ENCODE assay signal across 8 cellular contexts in the genomic region with DNA sequence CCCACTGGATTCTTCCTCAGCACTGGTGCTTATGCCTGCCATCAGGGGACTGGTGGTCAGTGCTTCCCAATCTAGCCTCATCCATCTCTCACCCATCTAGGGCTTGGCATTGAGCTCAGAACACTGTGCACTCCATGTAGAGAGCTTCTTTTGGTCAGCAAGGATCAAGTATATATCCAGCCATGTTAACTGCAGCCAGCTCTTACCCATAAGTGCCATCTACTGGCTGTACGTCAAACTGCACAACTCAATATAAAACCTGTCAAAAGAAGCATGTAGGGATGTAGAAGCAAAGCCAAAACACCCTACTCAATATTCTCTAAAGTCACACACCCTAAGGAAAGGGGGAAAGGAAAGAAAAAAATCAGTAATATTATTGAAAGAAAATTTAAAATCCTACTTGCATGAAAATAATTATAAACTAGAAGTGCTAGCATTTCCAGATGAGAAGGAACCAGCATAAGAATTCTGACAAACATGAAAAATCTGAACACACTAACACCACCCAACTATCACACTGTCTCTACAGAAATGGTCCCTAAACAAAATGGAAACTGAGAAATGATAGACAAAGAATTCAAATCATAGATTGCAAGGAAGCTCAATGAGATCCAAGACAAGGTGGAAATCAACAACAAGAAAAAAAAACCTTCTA.
DNase-seq lines count a peak whose midpoint lies in the region; ATAC-seq, FAIRE-seq and TF ChIP-seq lines count a peak whose summit lies in the region.

No MANE protein-coding gene starts in this region.

- H3K36me3 Mint-ChIP-seq in HFFc6 (ENCODE audit: low read depth) = no peaks in the 10 kb centered on the region

- peaks cover 31% of the 10 kb centered on the region for H3K9me3 Mint-ChIP-seq in HFFc6

- no peak overlapping the region for H3K4me3 Mint-ChIP-seq in HFFc6

- no peak for FAIRE-seq in pancreas (lab: Jason Lieb, UNC)

- CTCF ChIA-PET in A673 (lab: Charles Lee) = interaction anchor here (0.6 to 1.6 kb wide), 3 partner anchors 1380 to 1882 kb away, joined by 5 to 8 read pairs (median 6); no protein-coding TSS in a partner anchor

- intact Hi-C loops in A673 (cut with micrococcal nuclease; ENCODE audit: unreplicated experiment) = loop anchor here (5.0 to 10.0 kb wide), 2 partner anchors 838 to 1076 kb away; no protein-coding TSS in a partner anchor
- intact Hi-C loops in pancreas (cut with DNase I) = no loop called here

- H3K4me1 Mint-ChIP-seq in HFFc6 (ENCODE audit: low read depth) = no peaks in the 10 kb centered on the region

- peak; percentile 58 for DNase-seq in A673 (ENCODE audit: low spot score)
- peak; percentile 3 for DNase-seq in GM12864 (ENCODE audit: low read depth)
- DNase-seq in HFFc6 = peak; percentile 4
- peak; percentile 54 for DNase-seq in LoVo (ENCODE audit: low spot score)
- DNase-seq in SK-N-DZ (ENCODE audit: low spot score) = peak; percentile 61
- peak; percentile 30 for DNase-seq in fibroblast of the aortic adventitia (ENCODE audit: low read depth)
- DNase-seq in pancreas = peak in 2 of 6 donors; percentile 13 to 43
- no peak for DNase-seq in activated effector memory CD4-positive, alpha-beta T cell treated with anti-CD3 and anti-CD28 coated beads, Interleukin-2, amount 50 U/mL, for 16 hours

- H3K27me3 ChIP-seq in A673 (replicated peaks; ENCODE audit: insufficient read depth, low read depth, low read length, poor library complexity) (peaks cover 10% of the 10 kb centered on the region), pancreas (no peaks in the 10 kb centered on the region)

- POLR2A ChIA-PET in A673 (lab: Charles Lee; ENCODE audit: low non-redundant PET) = no interaction called here

- 4 to 6% methylated on average over 1 of the region's 1 CpG for WGBS in pancreas, 2 donors

- no peaks in the 10 kb centered on the region for H3K4me1 ChIP-seq in A673 (ENCODE audit: insufficient read depth, low read length, poor library complexity, severe bottlenecking)
- peaks cover 0 to under 1% (median 0%) of the 10 kb centered on the region in 3 donors for H3K4me1 ChIP-seq in pancreas

- H3K36me3 ChIP-seq in A673 (ENCODE audit: insufficient read depth, low read length, poor library complexity, severe bottlenecking) = no peaks in the 10 kb centered on the region
- no peaks in the 10 kb centered on the region for H3K36me3 ChIP-seq in pancreas

- H3K9me3 ChIP-seq in A673 (ENCODE audit: low read depth, low read length, poor library complexity, severe bottlenecking) (no peaks in the 10 kb centered on the region), pancreas (no peaks in the 10 kb centered on the region)

- H3K4me3 ChIP-seq in A673 (ENCODE audit: low read depth, low read length, poor library complexity, severe bottlenecking) (no peak overlapping the region), GM12864 (ENCODE audit: low read depth, low read length) (no peak overlapping the region), fibroblast of the aortic adventitia (ENCODE audit: low read depth, low read length) (no peak overlapping the region), pancreas (no peak overlapping the region)

- H3K27me3 Mint-ChIP-seq in HFFc6 (ENCODE audit: insufficient read depth) = 0 out of 2 replicates have a peak, but pooled peaks cover 3% of the 10 kb centered on the region

- ATAC-seq in pancreas = peak; percentile 80 to 92 (median 90)

- no TSS peak for BruUV-seq in A673 (replicated peaks; lab: Mats Ljungman, UMichigan)

- no peak overlapping the region for H3K27ac Mint-ChIP-seq in HFFc6

- TF ChIP-seq CTCF in A673 (conservative IDR thresholded peaks at IDR 0.05; ENCODE audit: low read depth, low read length) = peak; percentile 81
- peak; percentile 78 for TF ChIP-seq CTCF in GM12864 (IDR thresholded peaks at IDR 0.05; ENCODE audit: low read depth, low read length, missing control alignments)
- TF ChIP-seq CTCF in HFFc6 (IDR thresholded peaks at IDR 0.05) = peak; percentile 66; the same call in 1 of the 2 replicates
- TF ChIP-seq CTCF in fibroblast of the aortic adventitia (IDR thresholded peaks at IDR 0.05; ENCODE audit: insufficient read depth, low read length) = peak; percentile 56
- TF ChIP-seq CTCF in pancreas (IDR thresholded peaks at IDR 0.05) = peak; percentile 32 to 66 (median 50)

- H3K27ac ChIP-seq in A673 (ENCODE audit: low read depth, low read length, poor library complexity, severe bottlenecking) (no peak overlapping the region), pancreas (no peak overlapping the region)
